7 cellular contexts compared by ENCODE assay signal in genomic region chr6:32187009-32187709, GRCh38. TPM values are rescaled to one million over a fixed set of nuclear protein-coding genes. Genes with fewer than 3 reads are reported as not detected.
DNase-seq lines count a peak whose midpoint lies in the region; ATAC-seq, FAIRE-seq and TF ChIP-seq lines count a peak whose summit lies in the region.
"Had no signal": no experiment of that assay in that cellular context is flagged by ENCODE, and none has a peak within 500 bp of the region (broad histone marks: within the 10 kb centered on the region; RNA-seq: fewer than 3 reads in every experiment).

No MANE protein-coding gene starts in this region.

- TF ChIP-seq POLR2A in HepG2 (IDR thresholded peaks at IDR 0.05; ENCODE audit: insufficient read depth in 1 of 2, low read depth in 2 of 2, low read length in 2 of 2) (no peak), right lobe of liver (IDR thresholded peaks at IDR 0.05) (no peak), vagina (IDR thresholded peaks at IDR 0.05) (no peak)

- no peak for TF ChIP-seq EP300 in HepG2 (IDR thresholded peaks at IDR 0.05; ENCODE audit: low read depth in 2 of 2, low read length in 2 of 2)
- TF ChIP-seq EP300 in HepG2 (CRISPR knock-in tag; IDR thresholded peaks at IDR 0.05; ENCODE audit: borderline replicate concordance), result no peak

- H2AFZ ChIP-seq in HepG2 (ENCODE audit: low read length), result no peak overlapping the region

- H3K4me3 ChIP-seq in HepG2 (replicated peaks in 1 of 3; ENCODE audit: insufficient read depth in 1 of 3, low read depth in 2 of 3, low read length in 3 of 3) (no peak overlapping the region), right lobe of liver (no peak overlapping the region), left lung (no peak overlapping the region), vagina (no peak overlapping the region)

- 94% methylated on average over 12 of the region's 12 CpGs for WGBS in HepG2 (ENCODE audit: low lambda C conversion rate)
- WGBS in right lobe of liver (ENCODE audit: insufficient coverage, low coverage, low lambda C conversion rate, missing lambda C conversion rate), result 49% methylated on average over 6 of the region's 12 CpGs

- ATAC-seq in HepG2, result no peak
- no peak for ATAC-seq in right lobe of liver
- ATAC-seq in left lung, result no peak
- ATAC-seq in HG03565 (IDR thresholded peaks at IDR 0.05; ENCODE audit: unreplicated experiment), result no peak
- ATAC-seq: left lobe of liver had no signal

- H3K4me1 ChIP-seq in HepG2 (ENCODE audit: insufficient read depth, low read length) (peaks cover 28% of the 10 kb centered on the region), right lobe of liver (peaks cover 0 to 6% (median 2%) of the 10 kb centered on the region in 4 donors), left lung (peaks cover 11 to 86% of the 10 kb centered on the region in 2 donors), vagina (peaks cover 65% of the 10 kb centered on the region)

- H3K4me2 ChIP-seq in HepG2 (ENCODE audit: low read depth, low read length), result no peak overlapping the region

- peaks cover 15% of the 10 kb centered on the region for H3K79me2 ChIP-seq in HepG2 (ENCODE audit: insufficient read depth, low read length)

- intact Hi-C loops in HepG2 (cut with micrococcal nuclease; ENCODE audit: unreplicated experiment) (no loop called here), right lobe of liver (cut with DNase I) (no loop called here), left lung (cut with DNase I) (no loop called here), vagina (cut with DNase I) (loop anchor here (10.0 kb wide), 1 partner anchor 1018 kb away; the partner anchor contains the start of genes HSD17B8, RING1, RXRB and SLC39A7)

- H3K9me3 ChIP-seq in HepG2 (ENCODE audit: low read length) (no peaks in the 10 kb centered on the region), right lobe of liver (no peaks in the 10 kb centered on the region), left lung (no peaks in the 10 kb centered on the region), vagina (no peaks in the 10 kb centered on the region)

- DNase-seq in HepG2 (ENCODE audit: low spot score), result no peak
- DNase-seq in right lobe of liver, result no peak
- no peak for DNase-seq in left lung
- no peak for DNase-seq in vagina (ENCODE audit: extremely low spot score in 2 of 2)
- no peak for DNase-seq in GM13977 (ENCODE audit: low spot score)

- H3K9ac ChIP-seq in HepG2 (ENCODE audit: insufficient read depth, low read depth, low read length), result no peak overlapping the region

- TF ChIP-seq CTCF in HepG2 (CRISPR knock-in tag; IDR thresholded peaks at IDR 0.05), result no peak
- TF ChIP-seq CTCF in right lobe of liver (IDR thresholded peaks at IDR 0.05), result no peak
- no peak for TF ChIP-seq CTCF in left lung (IDR thresholded peaks at IDR 0.05)
- no peak for TF ChIP-seq CTCF in vagina (IDR thresholded peaks at IDR 0.05)
- TF ChIP-seq CTCF in GM13977 (IDR thresholded peaks at IDR 0.05; ENCODE audit: extremely low read depth, insufficient read depth, missing control alignments), result no peak

- BruUV-seq in HepG2 (replicated peaks; lab: Mats Ljungman, UMichigan), result no TSS peak

- POLR2A ChIA-PET in HepG2 (lab: Yijun Ruan, JAX), result interaction anchor here (2.0 to 7.1 kb wide), 3 partner anchors 8 to 59 kb away, joined by 4 to 127 read pairs (median 10); partner anchors contain the start of genes AGPAT1, ATF6B and RNF5

- in situ Hi-C loops in HepG2 (cut with HindIII; ENCODE audit: extremely low pct_ligation_motif_present, low pct_unique_long_range_greater_than_20kb) (no loop called here), GM13977 (cut with MboI; ENCODE audit: low pct_unique_long_range_greater_than_20kb, low sequenced_read_pairs, unreplicated experiment) (no loop called here)

- CTCF ChIA-PET in HepG2 (lab: Yijun Ruan, JAX; ENCODE audit: low intra/inter-chr PET ratio, low total read pairs), result no interaction called here

- H3K36me3 ChIP-seq in HepG2 (replicated peaks in 1 of 2; ENCODE audit: control insufficient read depth in 1 of 2, insufficient read depth in 2 of 2, low read length in 2 of 2), result peaks cover 12 to 29% of the 10 kb centered on the region in 2 experiments
- peaks cover 0 to 3% (median 0%) of the 10 kb centered on the region in 4 donors for H3K36me3 ChIP-seq in right lobe of liver
- peaks cover 0 to 40% of the 10 kb centered on the region in 2 donors for H3K36me3 ChIP-seq in left lung
- H3K36me3 ChIP-seq in vagina, result peaks cover 0 to 19% of the 10 kb centered on the region in 2 donors

- H3K27me3 ChIP-seq in HepG2 (ENCODE audit: control insufficient read depth in 1 of 2, insufficient read depth in 2 of 2, low read length in 2 of 2), result no peaks in the 10 kb centered on the region; a peak in 1 of 5 replicates
- H3K27me3 ChIP-seq in right lobe of liver, result no peaks in the 10 kb centered on the region
- H3K27me3 ChIP-seq in left lung, result no peaks in the 10 kb centered on the region
- no peaks in the 10 kb centered on the region for H3K27me3 ChIP-seq in vagina

- no peak for FAIRE-seq in HepG2 (lab: Jason Lieb, UNC)

- TF ChIP-seq RAD21 in HepG2 (CRISPR knock-in tag; IDR thresholded peaks at IDR 0.05), result no peak

- no peaks in the 10 kb centered on the region for H4K20me1 ChIP-seq in HepG2 (ENCODE audit: insufficient read depth, low read length)

- H3K27ac ChIP-seq in HepG2 (ENCODE audit: extremely low read length, insufficient read depth, low read length) (no peak overlapping the region), right lobe of liver (no peak overlapping the region), left lung (peak overlapping the region; percentile 65 to 69), vagina (peak overlapping the region; percentile 99)

RNA-seq across cellular contexts. Expression of gene PBX2, which starts 2.8 kb away (rescaled TPM):
- total RNA-seq in HepG2 (2016; rRNA removed; fragmentation: Illumina TruSeq; extraction: Trizol) (42.3 and 45.2 TPM in 2 replicates), right lobe of liver (10 to 100 TPM; 15.5 to 29.5 (median 24.3) TPM), left lung (10 to 100 TPM; 91.0 to 99.1 TPM), vagina (49.4 TPM)
- 12.1 and 13.1 TPM in 2 replicates for total RNA-seq in HepG2 (2016; cell fraction: cytosol; rRNA removed; fragmentation: Illumina TruSeq; extraction: Trizol; ENCODE audit: low read depth)
- total RNA-seq in HepG2 (2016; cell fraction: insoluble cytoplasmic fraction; rRNA removed; fragmentation: Illumina TruSeq; extraction: Trizol), result 42.9 and 44.9 TPM in 2 replicates
- total RNA-seq in HepG2 (2016; cell fraction: membrane; rRNA removed; fragmentation: Illumina TruSeq; extraction: Trizol), result 41.6 and 42.9 TPM in 2 replicates
- 25.7 and 31.6 TPM in 2 replicates for total RNA-seq in HepG2 (2016; cell fraction: nucleus; rRNA removed; fragmentation: Illumina TruSeq; extraction: Trizol)
- 77.8 and 102 TPM in 2 replicates for polyA plus RNA-seq in HepG2 (2011; rRNA removed)
- polyA plus RNA-seq in HepG2 (2011; cell fraction: cytosol; rRNA removed), result 64.6 and 73.5 TPM in 2 replicates
- polyA plus RNA-seq in HepG2 (2011; cell fraction: nucleus; rRNA removed), result 182 TPM in 2 replicates
- polyA plus RNA-seq in HepG2 (2012), result 59.3 and 64.5 TPM in 2 replicates
- 13.4 and 14.0 TPM in 2 replicates for polyA plus RNA-seq in HepG2 (2016; cell fraction: cytosol; fragmentation: Illumina TruSeq; extraction: Trizol; ENCODE audit: low read depth)
- polyA plus RNA-seq in HepG2 (2016; cell fraction: insoluble cytoplasmic fraction; fragmentation: Illumina TruSeq; extraction: Trizol; ENCODE audit: low read depth), result 65.7 and 70.8 TPM in 2 replicates
- 43.5 and 44.8 TPM in 2 replicates for polyA plus RNA-seq in HepG2 (2016; cell fraction: membrane; fragmentation: Illumina TruSeq; extraction: Trizol; ENCODE audit: low read depth)
- polyA plus RNA-seq in HepG2 (2016; cell fraction: nucleus; fragmentation: Illumina TruSeq; extraction: Trizol; ENCODE audit: insufficient read depth, low read depth), result 91.8 and 101 TPM in 2 replicates
- polyA minus RNA-seq in HepG2 (2011; rRNA and poly(A)+ RNA removed; ENCODE audit: low replicate concordance), result 42.4 and 74.2 TPM in 2 replicates
- 34.8 and 36.8 TPM in 2 replicates for polyA minus RNA-seq in HepG2 (2011; cell fraction: cytosol; rRNA and poly(A)+ RNA removed)
- 46.7 and 47.1 TPM in 2 replicates for polyA minus RNA-seq in HepG2 (2011; cell fraction: nucleus; rRNA and poly(A)+ RNA removed)

RNA-seq across cellular contexts. Expression of gene AGER, which starts 3.1 kb away (rescaled TPM):
- total RNA-seq in HepG2 (2016; rRNA removed; fragmentation: Illumina TruSeq; extraction: Trizol) (0.41 and 1.9 TPM in 2 replicates), right lobe of liver (1 to 10 TPM in 4 of 6 experiments, under 1 TPM in 2; 0.81 to 3.4 (median 1.8) TPM), left lung (100 to 1,000 TPM; 221 to 616 TPM), vagina (8.1 TPM)
- total RNA-seq in HepG2 (2016; cell fraction: cytosol; rRNA removed; fragmentation: Illumina TruSeq; extraction: Trizol; ENCODE audit: low read depth), result 2.6 and 2.7 TPM in 2 replicates
- 0.62 and 1.6 TPM in 2 replicates for total RNA-seq in HepG2 (2016; cell fraction: insoluble cytoplasmic fraction; rRNA removed; fragmentation: Illumina TruSeq; extraction: Trizol)
- 1.0 and 1.2 TPM in 2 replicates for total RNA-seq in HepG2 (2016; cell fraction: membrane; rRNA removed; fragmentation: Illumina TruSeq; extraction: Trizol)
- 2.8 and 4.0 TPM in 2 replicates for total RNA-seq in HepG2 (2016; cell fraction: nucleus; rRNA removed; fragmentation: Illumina TruSeq; extraction: Trizol)
- polyA plus RNA-seq in HepG2 (2011; rRNA removed), result 5.1 and 5.7 TPM in 2 replicates
- 0.83 and 1.4 TPM in 2 replicates for polyA plus RNA-seq in HepG2 (2011; cell fraction: cytosol; rRNA removed)
- polyA plus RNA-seq in HepG2 (2011; cell fraction: nucleus; rRNA removed), result 50.1 and 67.3 TPM in 2 replicates
- 8.4 and 12.5 TPM in 2 replicates for polyA plus RNA-seq in HepG2 (2012)
- polyA plus RNA-seq in HepG2 (2016; cell fraction: cytosol; fragmentation: Illumina TruSeq; extraction: Trizol; ENCODE audit: low read depth), result 1.2 and 1.8 TPM in 2 replicates
- 0.76 and 1.1 TPM in 2 replicates for polyA plus RNA-seq in HepG2 (2016; cell fraction: insoluble cytoplasmic fraction; fragmentation: Illumina TruSeq; extraction: Trizol; ENCODE audit: low read depth)
- polyA plus RNA-seq in HepG2 (2016; cell fraction: membrane; fragmentation: Illumina TruSeq; extraction: Trizol; ENCODE audit: low read depth), result 1.5 and 1.9 TPM in 2 replicates
- 22.5 and 29.9 TPM in 2 replicates for polyA plus RNA-seq in HepG2 (2016; cell fraction: nucleus; fragmentation: Illumina TruSeq; extraction: Trizol; ENCODE audit: insufficient read depth, low read depth)
- polyA minus RNA-seq in HepG2 (2011; rRNA and poly(A)+ RNA removed; ENCODE audit: low replicate concordance), result 1.0 and 1.1 TPM in 2 replicates
- not detected in 2 replicates for polyA minus RNA-seq in HepG2 (2011; cell fraction: cytosol; rRNA and poly(A)+ RNA removed)
- 5.3 and 9.2 TPM in 2 replicates for polyA minus RNA-seq in HepG2 (2011; cell fraction: nucleus; rRNA and poly(A)+ RNA removed)

RNA-seq across cellular contexts. Expression of gene GPSM3, which starts 5.3 kb away (rescaled TPM):
- total RNA-seq in HepG2 (2016; rRNA removed; fragmentation: Illumina TruSeq; extraction: Trizol) (0.18 and 0.27 TPM in 2 replicates), right lobe of liver (1 to 10 TPM; 3.7 to 9.2 (median 5.7) TPM), left lung (10 to 100 TPM; 24.4 to 81.7 TPM), vagina (16.2 TPM)
- total RNA-seq in HepG2 (2016; cell fraction: cytosol; rRNA removed; fragmentation: Illumina TruSeq; extraction: Trizol; ENCODE audit: low read depth), result 0.44 and 0.81 TPM in 2 replicates
- 0.22 and 0.37 TPM in 2 replicates for total RNA-seq in HepG2 (2016; cell fraction: insoluble cytoplasmic fraction; rRNA removed; fragmentation: Illumina TruSeq; extraction: Trizol)
- total RNA-seq in HepG2 (2016; cell fraction: membrane; rRNA removed; fragmentation: Illumina TruSeq; extraction: Trizol), result 0.56 and 0.86 TPM in 2 replicates
- 0.37 TPM in 1 of 2 replicates, not detected in the other for total RNA-seq in HepG2 (2016; cell fraction: nucleus; rRNA removed; fragmentation: Illumina TruSeq; extraction: Trizol)
- polyA plus RNA-seq in HepG2 (2011; rRNA removed), result 6.2 and 7.5 TPM in 2 replicates
- polyA plus RNA-seq in HepG2 (2011; cell fraction: cytosol; rRNA removed), result 4.7 and 5.8 TPM in 2 replicates
- 5.9 and 6.0 TPM in 2 replicates for polyA plus RNA-seq in HepG2 (2011; cell fraction: nucleus; rRNA removed)
- 3.3 and 4.1 TPM in 2 replicates for polyA plus RNA-seq in HepG2 (2012)
- 0.46 and 0.87 TPM in 2 replicates for polyA plus RNA-seq in HepG2 (2016; cell fraction: cytosol; fragmentation: Illumina TruSeq; extraction: Trizol; ENCODE audit: low read depth)
- polyA plus RNA-seq in HepG2 (2016; cell fraction: insoluble cytoplasmic fraction; fragmentation: Illumina TruSeq; extraction: Trizol; ENCODE audit: low read depth), result 0.22 and 0.38 TPM in 2 replicates
- polyA plus RNA-seq in HepG2 (2016; cell fraction: membrane; fragmentation: Illumina TruSeq; extraction: Trizol; ENCODE audit: low read depth), result 0.89 and 1.0 TPM in 2 replicates
- 0.45 and 0.55 TPM in 2 replicates for polyA plus RNA-seq in HepG2 (2016; cell fraction: nucleus; fragmentation: Illumina TruSeq; extraction: Trizol; ENCODE audit: insufficient read depth, low read depth)
- 0.42 and 2.7 TPM in 2 replicates for polyA minus RNA-seq in HepG2 (2011; rRNA and poly(A)+ RNA removed; ENCODE audit: low replicate concordance)
- 1.2 and 1.7 TPM in 2 replicates for polyA minus RNA-seq in HepG2 (2011; cell fraction: cytosol; rRNA and poly(A)+ RNA removed)
- polyA minus RNA-seq in HepG2 (2011; cell fraction: nucleus; rRNA and poly(A)+ RNA removed), result 1.3 and 1.9 TPM in 2 replicates

RNA-seq across cellular contexts. Expression of gene RNF5, which starts 9.0 kb away (rescaled TPM):
- total RNA-seq in HepG2 (2016; rRNA removed; fragmentation: Illumina TruSeq; extraction: Trizol) (98.0 and 107 TPM in 2 replicates), right lobe of liver (10 to 100 TPM; 50.5 to 90.4 (median 60.9) TPM), left lung (10 to 100 TPM; 43.9 to 65.7 TPM), vagina (48.4 TPM)
- total RNA-seq in HepG2 (2016; cell fraction: cytosol; rRNA removed; fragmentation: Illumina TruSeq; extraction: Trizol; ENCODE audit: low read depth), result 51.1 and 51.5 TPM in 2 replicates
- 100 and 113 TPM in 2 replicates for total RNA-seq in HepG2 (2016; cell fraction: insoluble cytoplasmic fraction; rRNA removed; fragmentation: Illumina TruSeq; extraction: Trizol)
- total RNA-seq in HepG2 (2016; cell fraction: membrane; rRNA removed; fragmentation: Illumina TruSeq; extraction: Trizol), result 81.3 and 84.1 TPM in 2 replicates
- 38.9 and 40.1 TPM in 2 replicates for total RNA-seq in HepG2 (2016; cell fraction: nucleus; rRNA removed; fragmentation: Illumina TruSeq; extraction: Trizol)
- polyA plus RNA-seq in HepG2 (2011; rRNA removed), result 117 and 131 TPM in 2 replicates
- 180 and 181 TPM in 2 replicates for polyA plus RNA-seq in HepG2 (2011; cell fraction: cytosol; rRNA removed)
- polyA plus RNA-seq in HepG2 (2011; cell fraction: nucleus; rRNA removed), result 49.7 and 51.1 TPM in 2 replicates
- 124 and 133 TPM in 2 replicates for polyA plus RNA-seq in HepG2 (2012)
- polyA plus RNA-seq in HepG2 (2016; cell fraction: cytosol; fragmentation: Illumina TruSeq; extraction: Trizol; ENCODE audit: low read depth), result 72.5 TPM in 2 replicates
- polyA plus RNA-seq in HepG2 (2016; cell fraction: insoluble cytoplasmic fraction; fragmentation: Illumina TruSeq; extraction: Trizol; ENCODE audit: low read depth), result 150 and 151 TPM in 2 replicates
- 109 and 112 TPM in 2 replicates for polyA plus RNA-seq in HepG2 (2016; cell fraction: membrane; fragmentation: Illumina TruSeq; extraction: Trizol; ENCODE audit: low read depth)
- 75.3 and 76.6 TPM in 2 replicates for polyA plus RNA-seq in HepG2 (2016; cell fraction: nucleus; fragmentation: Illumina TruSeq; extraction: Trizol; ENCODE audit: insufficient read depth, low read depth)
- polyA minus RNA-seq in HepG2 (2011; rRNA and poly(A)+ RNA removed; ENCODE audit: low replicate concordance), result 64.0 and 99.2 TPM in 2 replicates
- 36.3 and 44.2 TPM in 2 replicates for polyA minus RNA-seq in HepG2 (2011; cell fraction: cytosol; rRNA and poly(A)+ RNA removed)
- 16.9 and 18.9 TPM in 2 replicates for polyA minus RNA-seq in HepG2 (2011; cell fraction: nucleus; rRNA and poly(A)+ RNA removed)

RNA-seq across cellular contexts. Expression of gene AGPAT1, which starts 11.3 kb away (rescaled TPM):
- total RNA-seq in HepG2 (2016; rRNA removed; fragmentation: Illumina TruSeq; extraction: Trizol), result 40.4 and 51.3 TPM in 2 replicates
- 81.2 and 93.6 TPM in 2 replicates for total RNA-seq in HepG2 (2016; cell fraction: cytosol; rRNA removed; fragmentation: Illumina TruSeq; extraction: Trizol; ENCODE audit: low read depth)
- total RNA-seq in HepG2 (2016; cell fraction: insoluble cytoplasmic fraction; rRNA removed; fragmentation: Illumina TruSeq; extraction: Trizol), result 33.4 and 51.4 TPM in 2 replicates
- 155 and 171 TPM in 2 replicates for total RNA-seq in HepG2 (2016; cell fraction: membrane; rRNA removed; fragmentation: Illumina TruSeq; extraction: Trizol)
- 32.0 and 35.9 TPM in 2 replicates for total RNA-seq in HepG2 (2016; cell fraction: nucleus; rRNA removed; fragmentation: Illumina TruSeq; extraction: Trizol)
- 139 and 164 TPM in 2 replicates for polyA plus RNA-seq in HepG2 (2011; rRNA removed)
- polyA plus RNA-seq in HepG2 (2011; cell fraction: cytosol; rRNA removed), result 172 and 177 TPM in 2 replicates
- 110 and 131 TPM in 2 replicates for polyA plus RNA-seq in HepG2 (2011; cell fraction: nucleus; rRNA removed)
- polyA plus RNA-seq in HepG2 (2012), result 90.8 and 93.8 TPM in 2 replicates
- polyA plus RNA-seq in HepG2 (2016; cell fraction: cytosol; fragmentation: Illumina TruSeq; extraction: Trizol; ENCODE audit: low read depth), result 243 and 265 TPM in 2 replicates
- polyA plus RNA-seq in HepG2 (2016; cell fraction: insoluble cytoplasmic fraction; fragmentation: Illumina TruSeq; extraction: Trizol; ENCODE audit: low read depth), result 72.4 and 91.5 TPM in 2 replicates
- 343 and 366 TPM in 2 replicates for polyA plus RNA-seq in HepG2 (2016; cell fraction: membrane; fragmentation: Illumina TruSeq; extraction: Trizol; ENCODE audit: low read depth)
- polyA plus RNA-seq in HepG2 (2016; cell fraction: nucleus; fragmentation: Illumina TruSeq; extraction: Trizol; ENCODE audit: insufficient read depth, low read depth), result 92.4 and 99.1 TPM in 2 replicates
- 171 and 334 TPM in 2 replicates for polyA minus RNA-seq in HepG2 (2011; rRNA and poly(A)+ RNA removed; ENCODE audit: low replicate concordance)
- polyA minus RNA-seq in HepG2 (2011; cell fraction: cytosol; rRNA and poly(A)+ RNA removed), result 80.3 and 91.5 TPM in 2 replicates
- polyA minus RNA-seq in HepG2 (2011; cell fraction: nucleus; rRNA and poly(A)+ RNA removed), result 25.5 and 38.5 TPM in 2 replicates
- total RNA-seq in right lobe of liver, result 10 to 100 TPM; 23.5 to 36.9 (median 31.6) TPM
- 10 to 100 TPM; 55.5 to 61.2 TPM for total RNA-seq in left lung
- total RNA-seq in vagina, result 35.1 TPM

Comparison
In these comparisons a context has a peak if more than half of its experiments do, and no peak if none do; other contexts are left out.
1. H3K27ac ChIP-seq: peak in left lung (2 of 2) and vagina (single experiment); none in HepG2 (single experiment) and right lobe of liver (0 of 3).
2. RNA of gene AGER, which starts 3.1 kb away (total RNA-seq): 221 to 616 TPM in left lung; 8.1 TPM in vagina (single experiment), 0.81 to 3.4 TPM in right lobe of liver and 0.41 to 4.0 TPM in HepG2; every median in the first group is over 10 times any median in the second.